8 cellular contexts compared by ENCODE assay signal in the genomic region with DNA sequence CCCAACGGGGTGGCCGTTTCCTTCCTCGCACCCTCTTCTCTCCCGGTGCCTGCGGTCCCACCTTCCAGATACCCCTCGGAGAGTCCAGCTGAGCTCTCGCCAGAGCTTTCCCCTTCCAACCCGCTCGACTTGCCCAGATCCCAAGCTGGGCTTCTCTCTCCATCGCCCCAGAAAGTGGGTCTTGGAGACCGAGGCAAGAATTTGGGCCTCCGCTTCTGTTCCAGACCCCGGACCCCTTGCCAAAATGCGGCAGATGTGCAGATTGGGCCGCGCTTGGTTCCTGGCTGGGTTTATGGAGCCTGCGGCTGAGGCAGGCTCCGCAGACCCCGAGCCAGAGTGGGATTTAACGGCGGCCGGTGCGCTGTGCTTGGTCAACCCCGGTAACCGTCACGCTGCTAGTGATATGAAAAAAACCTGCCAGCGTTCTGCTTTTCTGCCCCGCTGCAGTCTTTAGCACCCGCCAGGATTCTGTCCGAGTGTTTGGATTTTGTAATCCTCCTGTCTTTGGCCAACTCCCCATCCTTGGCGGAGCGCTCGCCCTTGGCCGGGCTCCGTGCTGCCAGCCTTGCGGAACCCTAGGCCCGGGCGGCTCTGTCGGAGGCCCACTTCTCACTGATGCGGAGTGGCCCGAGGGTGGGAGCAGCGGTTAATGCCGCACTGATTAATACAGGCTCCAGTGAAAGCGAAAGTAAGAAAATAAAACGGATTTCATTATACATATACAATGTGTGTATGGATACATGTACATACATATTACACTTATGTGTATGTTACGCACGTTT. TPM values are rescaled to one million over a fixed set of nuclear protein-coding genes. Genes with fewer than 3 reads are reported as not detected.
DNase-seq lines count a peak whose midpoint lies in the region; ATAC-seq, FAIRE-seq and TF ChIP-seq lines count a peak whose summit lies in the region.

No MANE protein-coding gene starts in this region.

- FAIRE-seq in HepG2 (lab: Jason Lieb, UNC): no peak

- peaks cover 7% of the 10 kb centered on the region for H3K36me3 ChIP-seq in Loucy (ENCODE audit: insufficient read depth, low read length)
- no peaks in the 10 kb centered on the region for H3K36me3 ChIP-seq in HepG2 (replicated peaks in 1 of 2; ENCODE audit: control insufficient read depth in 1 of 2, insufficient read depth in 2 of 2, low read length in 2 of 2)

- H3F3A ChIP-seq in Loucy (ENCODE audit: low read depth): 0 out of 2 replicates have a peak, but pooled peaks cover 6% of the 10 kb centered on the region

- peaks cover 27% of the 10 kb centered on the region for H3K4me1 ChIP-seq in Loucy (ENCODE audit: insufficient read depth, low read length, poor library complexity, severe bottlenecking)
- H3K4me1 ChIP-seq in HepG2 (ENCODE audit: insufficient read depth, low read length): no peaks in the 10 kb centered on the region

- H3K9me3 ChIP-seq in Loucy (ENCODE audit: insufficient read depth, low read depth, low read length) (peaks cover 5% of the 10 kb centered on the region), HepG2 (ENCODE audit: low read length) (no peaks in the 10 kb centered on the region)

- no TSS peak for BruUV-seq in HepG2 (replicated peaks; lab: Mats Ljungman, UMichigan)

- peak; percentile 76 to 80 for ATAC-seq in activated CD4-positive, CD25-positive, alpha-beta regulatory T cell treated with anti-CD3 and anti-CD28 coated beads, Interleukin-2, amount 50 U/mL, for 24 hours
- no peak; the same call in 2 of the 3 replicates for ATAC-seq in HepG2

- in situ Hi-C loops in HepG2 (cut with HindIII; ENCODE audit: extremely low pct_ligation_motif_present, low pct_unique_long_range_greater_than_20kb): no loop called here

- 31% methylated on average over 35 of the region's 47 CpGs for WGBS in HepG2 (ENCODE audit: low lambda C conversion rate)

- no peak for TF ChIP-seq EP300 in HepG2 (IDR thresholded peaks at IDR 0.05; ENCODE audit: low read depth in 2 of 2, low read length in 2 of 2)
- no peak for TF ChIP-seq EP300 in HepG2 (CRISPR knock-in tag; IDR thresholded peaks at IDR 0.05; ENCODE audit: borderline replicate concordance)

- no peaks in the 10 kb centered on the region for H3K9me2 ChIP-seq in Loucy (replicated peaks; ENCODE audit: low read depth, low read length)

- POLR2A ChIA-PET in HepG2 (lab: Yijun Ruan, JAX): no interaction called here

- peaks cover 45% of the 10 kb centered on the region for H3K79me2 ChIP-seq in Loucy (ENCODE audit: insufficient read depth, low read length)
- no peaks in the 10 kb centered on the region for H3K79me2 ChIP-seq in HepG2 (ENCODE audit: insufficient read depth, low read length)

- no peak for TF ChIP-seq POLR2A in HepG2 (IDR thresholded peaks at IDR 0.05; ENCODE audit: insufficient read depth in 1 of 2, low read depth in 2 of 2, low read length in 2 of 2)

- H3K9ac ChIP-seq in Loucy (ENCODE audit: low read depth, low read length, poor library complexity, severe bottlenecking) (peak overlapping the region; percentile 92), HepG2 (ENCODE audit: insufficient read depth, low read depth, low read length) (no peak overlapping the region)

- H3K4me2 ChIP-seq in Loucy (ENCODE audit: low read depth, low read length, poor library complexity, severe bottlenecking): peak overlapping the region; percentile 71
- H3K4me2 ChIP-seq in HepG2 (ENCODE audit: low read depth, low read length): peak overlapping the region; percentile 57

- H2AFZ ChIP-seq in Loucy (ENCODE audit: low read length) (peak overlapping the region; percentile 71), HepG2 (ENCODE audit: low read length) (no peak overlapping the region)

- DNase-seq in DMS 273 (lab: John Stamatoyannopoulos, UW; ENCODE audit: unreplicated experiment): peak; percentile 67
- no peak for DNase-seq in DMS 273 treated with DMSO at 0.1 percent for 48 hours (lab: John Stamatoyannopoulos, UW)
- DNase-seq in coronary artery (ENCODE audit: low spot score): no peak
- DNase-seq in HepG2 (ENCODE audit: low spot score): no peak
- DNase-seq in stimulated activated CD4-positive, alpha-beta T cell treated with anti-CD3 and anti-CD28 coated beads, Interleukin-4, amount 100 ng/mL, for 24 hours: peak; percentile 60
- no peak for DNase-seq in T1000 (lab: John Stamatoyannopoulos, UW)

- TF ChIP-seq CTCF in Loucy (conservative IDR thresholded peaks at IDR 0.05; ENCODE audit: low read length) (no peak), coronary artery (IDR thresholded peaks at IDR 0.05) (no peak), HepG2 (CRISPR knock-in tag; IDR thresholded peaks at IDR 0.05) (no peak)

- H4K20me1 ChIP-seq in Loucy (ENCODE audit: insufficient read depth, low read length, poor library complexity, severe bottlenecking): peaks cover 17% of the 10 kb centered on the region
- no peaks in the 10 kb centered on the region for H4K20me1 ChIP-seq in HepG2 (ENCODE audit: insufficient read depth, low read length)

- H3K27me3 ChIP-seq in Loucy (ENCODE audit: insufficient read depth, low read length, poor library complexity, severe bottlenecking): peaks cover 24% of the 10 kb centered on the region
- peaks cover 7 to 28% of the 10 kb centered on the region in 2 experiments; a peak in 4 of 5 replicates for H3K27me3 ChIP-seq in HepG2 (ENCODE audit: control insufficient read depth in 1 of 2, insufficient read depth in 2 of 2, low read length in 2 of 2)

- peak overlapping the region; percentile 79 for H3K4me3 ChIP-seq in Loucy (ENCODE audit: low read length, poor library complexity, severe bottlenecking)
- peak overlapping the region; percentile 84 for H3K4me3 ChIP-seq in coronary artery
- peak overlapping the region in 1 of 3 experiments; percentile 13; a peak in 3 of 6 replicates for H3K4me3 ChIP-seq in HepG2 (replicated peaks in 1 of 3; ENCODE audit: insufficient read depth in 1 of 3, low read depth in 2 of 3, low read length in 3 of 3)

- TF ChIP-seq RAD21 in HepG2 (CRISPR knock-in tag; IDR thresholded peaks at IDR 0.05): no peak

- CTCF ChIA-PET in HepG2 (lab: Yijun Ruan, JAX; ENCODE audit: low intra/inter-chr PET ratio, low total read pairs): no interaction called here

- intact Hi-C loops in HepG2 (cut with micrococcal nuclease; ENCODE audit: unreplicated experiment): no loop called here

- H3K27ac ChIP-seq in coronary artery (peak overlapping the region; percentile 89 to 96), HepG2 (ENCODE audit: extremely low read length, insufficient read depth, low read length) (no peak overlapping the region)

RNA-seq across cellular contexts. Expression of a gene that starts 0.8 kb away (rescaled TPM):
- not detected in 2 replicates for total RNA-seq in HepG2 (2016; rRNA removed; fragmentation: Illumina TruSeq; extraction: Trizol)
- total RNA-seq in HepG2 (2016; cell fraction: cytosol; rRNA removed; fragmentation: Illumina TruSeq; extraction: Trizol; ENCODE audit: low read depth): not detected in 2 replicates
- not detected in 2 replicates for total RNA-seq in HepG2 (2016; cell fraction: insoluble cytoplasmic fraction; rRNA removed; fragmentation: Illumina TruSeq; extraction: Trizol)
- not detected in 2 replicates for total RNA-seq in HepG2 (2016; cell fraction: membrane; rRNA removed; fragmentation: Illumina TruSeq; extraction: Trizol)
- not detected in 2 replicates for total RNA-seq in HepG2 (2016; cell fraction: nucleus; rRNA removed; fragmentation: Illumina TruSeq; extraction: Trizol)
- not detected in 2 replicates for polyA plus RNA-seq in HepG2 (2011; rRNA removed)
- not detected in 2 replicates for polyA plus RNA-seq in HepG2 (2011; cell fraction: cytosol; rRNA removed)
- not detected in 2 replicates for polyA plus RNA-seq in HepG2 (2011; cell fraction: nucleus; rRNA removed)
- not detected in 2 replicates for polyA plus RNA-seq in HepG2 (2012)
- not detected in 2 replicates for polyA plus RNA-seq in HepG2 (2016; cell fraction: cytosol; fragmentation: Illumina TruSeq; extraction: Trizol; ENCODE audit: low read depth)
- polyA plus RNA-seq in HepG2 (2016; cell fraction: insoluble cytoplasmic fraction; fragmentation: Illumina TruSeq; extraction: Trizol; ENCODE audit: low read depth): not detected in 2 replicates
- not detected in 2 replicates for polyA plus RNA-seq in HepG2 (2016; cell fraction: membrane; fragmentation: Illumina TruSeq; extraction: Trizol; ENCODE audit: low read depth)
- polyA plus RNA-seq in HepG2 (2016; cell fraction: nucleus; fragmentation: Illumina TruSeq; extraction: Trizol; ENCODE audit: insufficient read depth, low read depth): not detected in 2 replicates
- 43.9 TPM in 1 of 2 replicates, not detected in the other for polyA minus RNA-seq in HepG2 (2011; rRNA and poly(A)+ RNA removed; ENCODE audit: low replicate concordance)
- polyA minus RNA-seq in HepG2 (2011; cell fraction: cytosol; rRNA and poly(A)+ RNA removed): not detected in 2 replicates
- polyA minus RNA-seq in HepG2 (2011; cell fraction: nucleus; rRNA and poly(A)+ RNA removed): not detected in 2 replicates

RNA-seq across cellular contexts. Expression of a gene that starts 58.1 kb away (rescaled TPM):
- 0.13 TPM in 1 of 2 replicates, not detected in the other for total RNA-seq in HepG2 (2016; rRNA removed; fragmentation: Illumina TruSeq; extraction: Trizol)
- not detected in 2 replicates for total RNA-seq in HepG2 (2016; cell fraction: cytosol; rRNA removed; fragmentation: Illumina TruSeq; extraction: Trizol; ENCODE audit: low read depth)
- not detected in 2 replicates for total RNA-seq in HepG2 (2016; cell fraction: insoluble cytoplasmic fraction; rRNA removed; fragmentation: Illumina TruSeq; extraction: Trizol)
- not detected in 2 replicates for total RNA-seq in HepG2 (2016; cell fraction: membrane; rRNA removed; fragmentation: Illumina TruSeq; extraction: Trizol)
- not detected in 2 replicates for total RNA-seq in HepG2 (2016; cell fraction: nucleus; rRNA removed; fragmentation: Illumina TruSeq; extraction: Trizol)
- polyA plus RNA-seq in HepG2 (2011; rRNA removed): not detected in 2 replicates
- not detected in 2 replicates for polyA plus RNA-seq in HepG2 (2011; cell fraction: cytosol; rRNA removed)
- 0.05 TPM in 1 of 2 replicates, not detected in the other for polyA plus RNA-seq in HepG2 (2011; cell fraction: nucleus; rRNA removed)
- polyA plus RNA-seq in HepG2 (2012): not detected in 2 replicates
- not detected in 2 replicates for polyA plus RNA-seq in HepG2 (2016; cell fraction: cytosol; fragmentation: Illumina TruSeq; extraction: Trizol; ENCODE audit: low read depth)
- polyA plus RNA-seq in HepG2 (2016; cell fraction: insoluble cytoplasmic fraction; fragmentation: Illumina TruSeq; extraction: Trizol; ENCODE audit: low read depth): not detected in 2 replicates
- polyA plus RNA-seq in HepG2 (2016; cell fraction: membrane; fragmentation: Illumina TruSeq; extraction: Trizol; ENCODE audit: low read depth): not detected in 2 replicates
- polyA plus RNA-seq in HepG2 (2016; cell fraction: nucleus; fragmentation: Illumina TruSeq; extraction: Trizol; ENCODE audit: insufficient read depth, low read depth): not detected in 2 replicates
- polyA minus RNA-seq in HepG2 (2011; rRNA and poly(A)+ RNA removed; ENCODE audit: low replicate concordance): 0.30 TPM in 1 of 2 replicates, not detected in the other
- not detected in 2 replicates for polyA minus RNA-seq in HepG2 (2011; cell fraction: cytosol; rRNA and poly(A)+ RNA removed)
- polyA minus RNA-seq in HepG2 (2011; cell fraction: nucleus; rRNA and poly(A)+ RNA removed): not detected in 2 replicates

Comparison
In these comparisons a context has a peak if more than half of its experiments do, and no peak if none do; other contexts are left out.
1. DNase-seq: peak in DMS 273 (single experiment) and stimulated activated CD4-positive, alpha-beta T cell treated with anti-CD3 and anti-CD28 coated beads, Interleukin-4, amount 100 ng/mL, for 24 hours (single experiment); none in DMS 273 treated with DMSO at 0.1 percent for 48 hours (single experiment), coronary artery (single experiment), HepG2 (single experiment) and T1000 (single experiment).